ENCODE assay signal across 27 cellular contexts in genomic region chr19:18059902-18060301, GRCh38. TPM values are rescaled to one million over a fixed set of nuclear protein-coding genes. Genes with fewer than 3 reads are reported as not detected.
"Had no signal": no experiment of that assay in that cellular context is flagged by ENCODE, and none has a peak within 500 bp of the region (broad histone marks: within the 10 kb centered on the region; RNA-seq: fewer than 3 reads in every experiment).

No MANE protein-coding gene starts in this region.

- H3K27me3 ChIP-seq: ovary, testis had no signal

- H3K27ac ChIP-seq: coronary artery, ovary, psoas muscle, skin epidermis, testis, tibial artery had no signal

- H3K36me3 ChIP-seq: ovary, tibial artery had no signal

- H3K9me3 ChIP-seq: ovary, psoas muscle, testis, tibial artery had no signal

- H3K4me3 ChIP-seq: coronary artery, lung, ovary, psoas muscle, skin epidermis, testis, tibial artery had no signal

- H3K9me3 Mint-ChIP-seq: effector memory CD8-positive, alpha-beta T cell; immature natural killer cell; memory B cell; naive thymus-derived CD4-positive, alpha-beta T cell; nephron progenitor cell; stimulated activated naive CD8-positive, alpha-beta T cell treated with anti-CD3 and anti-CD28 coated beads, Interleukin-15, amount 100 ng/mL, for 72 hours; type B pancreatic cell had no signal

- ATAC-seq: effector memory CD8-positive, alpha-beta T cell; naive thymus-derived CD4-positive, alpha-beta T cell; psoas muscle; right cardiac atrium; stimulated activated naive CD8-positive, alpha-beta T cell treated with anti-CD3 and anti-CD28 coated beads, Interleukin-15, amount 100 ng/mL, for 72 hours had no signal

- H3K36me3 Mint-ChIP-seq: type B pancreatic cell had no signal

- H3K27me3 Mint-ChIP-seq: effector memory CD8-positive, alpha-beta T cell; memory B cell; naive thymus-derived CD4-positive, alpha-beta T cell; stimulated activated naive CD8-positive, alpha-beta T cell treated with anti-CD3 and anti-CD28 coated beads, Interleukin-15, amount 100 ng/mL, for 72 hours had no signal

- DNase-seq: dermis blood vessel endothelial cell; effector memory CD8-positive, alpha-beta T cell; hypothalamus; immature natural killer cell; midbrain; naive thymus-derived CD4-positive, alpha-beta T cell; nephron progenitor cell; occipital lobe; ovary; posterior cingulate gyrus; psoas muscle; right cardiac atrium; stimulated activated CD4-positive, alpha-beta T cell treated with anti-CD3 and anti-CD28 coated beads, Interleukin-15, amount 100 ng/mL, for 24 hours; stimulated activated CD4-positive, alpha-beta T cell treated with anti-CD3 and anti-CD28 coated beads, Interleukin-2, amount 100 ng/mL, for 48 hours; stimulated activated naive CD4-positive, alpha-beta T cell; stimulated activated naive CD8-positive, alpha-beta T cell treated with anti-CD3 and anti-CD28 coated beads, Interleukin-15, amount 100 ng/mL, for 72 hours; tibial artery had no signal

- FAIRE-seq: endometrium, frontal cortex, keratinocyte had no signal

- H3K4me3 Mint-ChIP-seq: effector memory CD8-positive, alpha-beta T cell; memory B cell; naive thymus-derived CD4-positive, alpha-beta T cell; nephron progenitor cell; stimulated activated naive CD8-positive, alpha-beta T cell treated with anti-CD3 and anti-CD28 coated beads, Interleukin-15, amount 100 ng/mL, for 72 hours; type B pancreatic cell had no signal

- H3K27ac Mint-ChIP-seq: effector memory CD8-positive, alpha-beta T cell; immature natural killer cell; memory B cell; nephron progenitor cell; stimulated activated naive CD8-positive, alpha-beta T cell treated with anti-CD3 and anti-CD28 coated beads, Interleukin-15, amount 100 ng/mL, for 72 hours; type B pancreatic cell had no signal

RNA-seq across cellular contexts. Expression of gene IL12RB1, which starts 26.8 kb away (rescaled TPM):
- total RNA-seq: renal cortical epithelial cell had no signal
